9 cellular contexts compared by ENCODE assay signal in genomic region chr5:158695595-158696330, GRCh38.
A peak's percentile ranks its signal among the peaks of the same experiment; 100 is the strongest.
DNase-seq lines count a peak whose midpoint lies in the region; ATAC-seq and TF ChIP-seq lines count a peak whose summit lies in the region.
"Had no signal": no experiment of that assay in that cellular context is flagged by ENCODE, and none has a peak within 500 bp of the region (broad histone marks: within the 10 kb centered on the region; RNA-seq: fewer than 3 reads in every experiment).

No MANE protein-coding gene starts in this region.

- H3K27ac ChIP-seq in GM23338 (ENCODE audit: low read depth) = no peak overlapping the region
- peak overlapping the region; percentile 28; the same call in 1 of the 2 replicates for H3K27ac ChIP-seq in SK-N-MC
- no peak overlapping the region for H3K27ac ChIP-seq in prostate gland
- no peak overlapping the region for H3K27ac ChIP-seq in vagina

- TF ChIP-seq POLR2A in prostate gland (IDR thresholded peaks at IDR 0.05) (no peak), vagina (IDR thresholded peaks at IDR 0.05) (no peak)

- H3K4me1 ChIP-seq in GM23338 (ENCODE audit: insufficient read depth) = peaks cover 50% of the 10 kb centered on the region
- no peaks in the 10 kb centered on the region for H3K4me1 ChIP-seq in prostate gland (replicated peaks)
- H3K4me1 ChIP-seq in vagina = peaks cover 17% of the 10 kb centered on the region

- CTCF ChIA-PET in activated naive CD4-positive, alpha-beta T cell treated with anti-CD3 and anti-CD28 coated beads for 36 hours (lab: Charles Lee) = interaction anchor here (0.6 to 4.6 kb wide), 49 partner anchors 9 to 1291 kb away, joined by 3 to 120 read pairs (median 4); no protein-coding TSS in a partner anchor

- H3K27me3 ChIP-seq in GM23338 (ENCODE audit: insufficient read depth) (no peaks in the 10 kb centered on the region), prostate gland (replicated peaks; ENCODE audit: insufficient read depth) (no peaks in the 10 kb centered on the region), vagina (no peaks in the 10 kb centered on the region)

- peaks cover under 1% of the 10 kb centered on the region for H3K27me3 Mint-ChIP-seq in GM23338 (ENCODE audit: insufficient read depth, low read depth, poor library complexity)
- no peaks in the 10 kb centered on the region for H3K27me3 Mint-ChIP-seq in activated naive CD4-positive, alpha-beta T cell treated with anti-CD3 and anti-CD28 coated beads for 36 hours (ENCODE audit: low read depth)

- ATAC-seq in GM23338 (peak; percentile 94), Right ventricle myocardium inferior (peak; percentile 62)

- H3K4me1 Mint-ChIP-seq in GM23338 = peaks cover 46% of the 10 kb centered on the region
- peaks cover 2% of the 10 kb centered on the region for H3K4me1 Mint-ChIP-seq in activated naive CD4-positive, alpha-beta T cell treated with anti-CD3 and anti-CD28 coated beads for 36 hours (ENCODE audit: low read depth)

- no peak overlapping the region for H3K27ac Mint-ChIP-seq in GM23338
- H3K27ac Mint-ChIP-seq in activated naive CD4-positive, alpha-beta T cell treated with anti-CD3 and anti-CD28 coated beads for 36 hours = no peak overlapping the region

- no peak overlapping the region for H3K4me2 ChIP-seq in GM23338

- H3K4me3 Mint-ChIP-seq in GM23338 = no peak overlapping the region
- H3K4me3 Mint-ChIP-seq in activated naive CD4-positive, alpha-beta T cell treated with anti-CD3 and anti-CD28 coated beads for 36 hours = no peak overlapping the region

- no peak overlapping the region for H3K4me3 ChIP-seq in GM23338
- H3K4me3 ChIP-seq in SK-N-MC = no peak overlapping the region
- no peak overlapping the region for H3K4me3 ChIP-seq in prostate gland
- no peak overlapping the region for H3K4me3 ChIP-seq in vagina
- H3K4me3 ChIP-seq: skin epidermis had no signal

- 0% methylated on average over 7 of the region's 7 CpGs for WGBS in prostate gland

- intact Hi-C loops in activated naive CD4-positive, alpha-beta T cell treated with anti-CD3 and anti-CD28 coated beads for 36 hours (cut with micrococcal nuclease) = loop anchor here (1.0 to 5.0 kb wide), 7 partner anchors 182 to 621 kb away; no protein-coding TSS in a partner anchor
- intact Hi-C loops in Right ventricle myocardium inferior (cut with DNase I) = loop anchor here (1.0 to 10.0 kb wide), 5 partner anchors 141 to 521 kb away; no protein-coding TSS in a partner anchor
- intact Hi-C loops in prostate gland (cut with DNase I) = loop anchor here (1.0 to 5.0 kb wide), 2 partner anchors 352 to 412 kb away; no protein-coding TSS in a partner anchor
- intact Hi-C loops in vagina (cut with DNase I) = no loop called here

- no peaks in the 10 kb centered on the region for H3K79me2 ChIP-seq in GM23338 (replicated peaks; ENCODE audit: insufficient read depth)

- DNase-seq in GM04503 (ENCODE audit: low read depth) (peak; percentile 70), GM23338 (ENCODE audit: low spot score) (peak; percentile 86), LHCN-M2 (ENCODE audit: low read depth) (peak; percentile 79), SK-N-MC (ENCODE audit: low read depth, low spot score) (peak; percentile 75), Right ventricle myocardium inferior (ENCODE audit: missing footprints) (peak; percentile 84), prostate gland (ENCODE audit: low spot score) (peak; percentile 34), vagina (ENCODE audit: extremely low spot score in 2 of 2) (no peak)
- peak; percentile 78 for DNase-seq in activated naive CD4-positive, alpha-beta T cell treated with anti-CD3 and anti-CD28 coated beads for 36 hours

- H3K9me3 Mint-ChIP-seq in GM23338 = no peaks in the 10 kb centered on the region
- no peaks in the 10 kb centered on the region for H3K9me3 Mint-ChIP-seq in activated naive CD4-positive, alpha-beta T cell treated with anti-CD3 and anti-CD28 coated beads for 36 hours

- H2AFZ ChIP-seq in GM23338 = no peak overlapping the region

- no peaks in the 10 kb centered on the region for H3K9me2 ChIP-seq in GM23338 (ENCODE audit: insufficient read depth)

- TF ChIP-seq CTCF in GM23338 (conservative IDR thresholded peaks at IDR 0.05; ENCODE audit: low read depth in 2 of 2) (peak; percentile 95 to 96), prostate gland (IDR thresholded peaks at IDR 0.05) (peak; percentile 86 to 91 (median 89)), vagina (IDR thresholded peaks at IDR 0.05) (peak; percentile 89 to 98 (median 97))

- H3K9me3 ChIP-seq in SK-N-MC (ENCODE audit: low read depth, low read length) (no peaks in the 10 kb centered on the region), prostate gland (no peaks in the 10 kb centered on the region), vagina (no peaks in the 10 kb centered on the region)

- H4K20me1 ChIP-seq in GM23338 (replicated peaks; ENCODE audit: insufficient read depth) = no peaks in the 10 kb centered on the region

- no peaks in the 10 kb centered on the region for H3F3A ChIP-seq in GM23338 (replicated peaks; ENCODE audit: low read depth)

- no peaks in the 10 kb centered on the region for H3K36me3 Mint-ChIP-seq in GM23338 (ENCODE audit: low read depth)
- H3K36me3 Mint-ChIP-seq in activated naive CD4-positive, alpha-beta T cell treated with anti-CD3 and anti-CD28 coated beads for 36 hours (ENCODE audit: low read depth) = no peaks in the 10 kb centered on the region

- no peak overlapping the region for H3K9ac ChIP-seq in SK-N-MC (ENCODE audit: insufficient read length)

- no peaks in the 10 kb centered on the region for H3K36me3 ChIP-seq in GM23338 (ENCODE audit: insufficient read depth)
- no peaks in the 10 kb centered on the region for H3K36me3 ChIP-seq in SK-N-MC (ENCODE audit: insufficient read depth, low read length)
- no peaks in the 10 kb centered on the region for H3K36me3 ChIP-seq in prostate gland
- H3K36me3 ChIP-seq in vagina = no peaks in the 10 kb centered on the region

TF ChIP-seq in GM23338, 12 proteins besides CTCF, POLR2A, EP300 and RAD21 (continues in another document):
- TF ChIP-seq ZNF331 (CRISPR knock-in tag; IDR thresholded peaks at IDR 0.05; ENCODE audit: low read depth) (no peak), CREB1 (CRISPR knock-in tag; IDR thresholded peaks at IDR 0.05; ENCODE audit: low read depth) (no peak), REST (IDR thresholded peaks at IDR 0.05; ENCODE audit: unreplicated experiment) (no peak), POLR2AphosphoS5 (IDR thresholded peaks at IDR 0.05; ENCODE audit: low read depth) (no peak), STAT1 (IDR thresholded peaks at IDR 0.05; ENCODE audit: unreplicated experiment) (no peak), JUNB (IDR thresholded peaks at IDR 0.05; ENCODE audit: unreplicated experiment) (no peak)

Comparison
In these comparisons a context has a peak if more than half of its experiments do, and no peak if none do; other contexts are left out.
1. DNase-seq: peak in GM04503 (single experiment), GM23338 (single experiment), LHCN-M2 (single experiment), SK-N-MC (single experiment), activated naive CD4-positive, alpha-beta T cell treated with anti-CD3 and anti-CD28 coated beads for 36 hours (single experiment), Right ventricle myocardium inferior (single experiment) and prostate gland (single experiment); none in vagina (0 of 2).
2. Peak in every context shown above with its lines, with median percentiles within 50 percentile points of each other: CTCF ChIP-seq.